ENCODE assay signal across 8 cellular contexts in the genomic region with DNA sequence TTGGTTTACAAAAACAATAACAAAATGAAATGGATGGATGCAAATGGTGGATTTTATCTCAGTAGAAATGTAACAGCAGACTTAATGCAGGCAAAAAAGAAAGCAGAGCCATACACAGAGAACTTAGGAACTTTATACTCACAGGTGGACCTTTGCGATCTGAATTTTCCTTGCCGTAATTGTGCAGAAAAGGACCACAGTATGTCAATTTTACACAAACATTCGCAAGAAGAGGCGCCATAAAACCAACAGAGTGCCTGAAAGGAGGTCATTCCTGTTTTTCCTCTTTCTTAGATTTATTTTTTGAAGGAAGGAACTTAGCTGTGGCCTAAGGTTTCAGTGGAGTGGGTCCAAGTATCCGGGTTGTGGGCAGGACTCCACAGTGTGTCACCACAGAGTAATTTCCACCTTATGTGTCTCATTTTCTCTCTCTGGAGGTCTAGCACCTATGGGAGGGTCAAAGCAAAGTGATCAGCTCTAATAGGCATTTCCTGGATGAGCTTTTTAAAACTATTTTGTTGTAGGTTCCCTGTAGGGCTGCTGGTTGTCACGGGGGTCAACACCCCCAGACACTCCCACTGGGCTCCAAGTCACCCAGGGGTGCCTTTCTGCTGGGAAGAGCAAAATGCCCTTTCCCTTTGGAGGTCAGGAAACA. TPM values are rescaled to one million over a fixed set of nuclear protein-coding genes. Genes with fewer than 3 reads are reported as not detected.
DNase-seq lines count a peak whose midpoint lies in the region; ATAC-seq and TF ChIP-seq lines count a peak whose summit lies in the region.

No MANE protein-coding gene starts in this region.

- H3K9me3 ChIP-seq in gastroesophageal sphincter: no peaks in the 10 kb centered on the region
- H3K9me3 ChIP-seq in smooth muscle cell (replicated peaks; ENCODE audit: low read depth): no peaks in the 10 kb centered on the region

- no peaks in the 10 kb centered on the region for H3K79me2 ChIP-seq in smooth muscle cell (ENCODE audit: low read depth)

- intact Hi-C loops in activated B cell treated with CpG ODN at 0.5 μM for 24 hours (cut with micrococcal nuclease): loop anchor here (5.0 kb wide), 1 partner anchor 104 kb away; no protein-coding TSS in a partner anchor

- no peak for TF ChIP-seq POLR2A in gastroesophageal sphincter (IDR thresholded peaks at IDR 0.05)

- H3K4me1 ChIP-seq in gastroesophageal sphincter (peaks cover 5 to 27% (median 5%) of the 10 kb centered on the region in 3 donors), smooth muscle cell (ENCODE audit: low read depth) (peaks cover 13% of the 10 kb centered on the region)

- H3K4me3 ChIP-seq in gastroesophageal sphincter: peak overlapping the region in 1 of 2 donors; percentile 25
- peak overlapping the region; percentile 28 for H3K4me3 ChIP-seq in smooth muscle cell
- H3K4me3 ChIP-seq in H7 (ENCODE audit: insufficient read depth, low read depth, low read length): no peak overlapping the region

- H3K9ac ChIP-seq in smooth muscle cell (ENCODE audit: low read depth): no peak overlapping the region

- POLR2A ChIA-PET in activated B cell treated with CpG ODN at 0.5 μM for 24 hours (lab: Charles Lee): interaction anchor here (1.2 to 1.3 kb wide), 2 partner anchors 25 to 874 kb away, joined by 3 to 7 read pairs; a partner anchor contains a TSS

- H4K20me1 ChIP-seq in smooth muscle cell (ENCODE audit: low read depth): no peaks in the 10 kb centered on the region

- WGBS in gastroesophageal sphincter (ENCODE audit: low coverage in 1 of 2), 2 donors: 33 to 71% methylated on average over 4 to 5 of the region's 6 CpGs
- WGBS in smooth muscle cell (ENCODE audit: low lambda C conversion rate): 58% methylated on average over 6 of the region's 6 CpGs

- no peak for ATAC-seq in activated CD8-positive, alpha-beta memory T cell treated with anti-CD3 and anti-CD28 coated beads, Interleukin-2, amount 10 ng/mL, durations not matched to agents 7 days and 5 days
- no peak for ATAC-seq in activated B cell treated with CpG ODN at 0.5 μM for 24 hours (ENCODE audit: low read depth)
- no peak for ATAC-seq in gastroesophageal sphincter
- no peak for ATAC-seq in HG02870 (IDR thresholded peaks at IDR 0.05; ENCODE audit: unreplicated experiment)
- ATAC-seq in GM18868 (IDR thresholded peaks at IDR 0.05; ENCODE audit: unreplicated experiment): no peak

- DNase-seq in activated CD8-positive, alpha-beta memory T cell treated with anti-CD3 and anti-CD28 coated beads, Interleukin-2, amount 10 ng/mL, durations not matched to agents 7 days and 5 days: peak; percentile 39
- DNase-seq in activated CD8-positive, alpha-beta memory T cell treated with anti-CD3 and anti-CD28 coated beads for 24 hours: no peak
- DNase-seq in activated B cell treated with CpG ODN at 0.5 μM for 24 hours (no peak), smooth muscle cell (lab: John Stamatoyannopoulos, UW; ENCODE audit: unreplicated experiment) (no peak), H7 (no peak)

- peak overlapping the region; percentile 79 for H3K4me2 ChIP-seq in smooth muscle cell

- no peaks in the 10 kb centered on the region for H3K9me3 Mint-ChIP-seq in activated CD8-positive, alpha-beta memory T cell treated with anti-CD3 and anti-CD28 coated beads, Interleukin-2, amount 10 ng/mL, durations not matched to agents 7 days and 5 days (ENCODE audit: low read depth)
- H3K9me3 Mint-ChIP-seq in activated B cell treated with CpG ODN at 0.5 μM for 24 hours: no peaks in the 10 kb centered on the region

- peaks cover 14% of the 10 kb centered on the region for H3K4me1 Mint-ChIP-seq in activated CD8-positive, alpha-beta memory T cell treated with anti-CD3 and anti-CD28 coated beads, Interleukin-2, amount 10 ng/mL, durations not matched to agents 7 days and 5 days
- peaks cover 16% of the 10 kb centered on the region for H3K4me1 Mint-ChIP-seq in activated B cell treated with CpG ODN at 0.5 μM for 24 hours

- H3K27ac Mint-ChIP-seq in activated CD8-positive, alpha-beta memory T cell treated with anti-CD3 and anti-CD28 coated beads, Interleukin-2, amount 10 ng/mL, durations not matched to agents 7 days and 5 days: peak overlapping the region; percentile 99
- peak overlapping the region; percentile 99 for H3K27ac Mint-ChIP-seq in activated B cell treated with CpG ODN at 0.5 μM for 24 hours

- H2AFZ ChIP-seq in smooth muscle cell (ENCODE audit: low read depth): peak overlapping the region; percentile 37

- H3K27me3 ChIP-seq in gastroesophageal sphincter: no peaks in the 10 kb centered on the region
- H3K27me3 ChIP-seq in smooth muscle cell (ENCODE audit: low read depth): no peaks in the 10 kb centered on the region
- no peaks in the 10 kb centered on the region for H3K27me3 ChIP-seq in H7 (ENCODE audit: control insufficient read depth, insufficient read depth, low read length)

- H3K27ac ChIP-seq in gastroesophageal sphincter (peak overlapping the region; percentile 81 to 98 (median 84)), smooth muscle cell (ENCODE audit: low read depth) (peak overlapping the region; percentile 47)

- TF ChIP-seq EP300 in gastroesophageal sphincter (IDR thresholded peaks at IDR 0.05): no peak

- TF ChIP-seq CTCF in activated B cell treated with CpG ODN at 0.5 μM for 24 hours (IDR thresholded peaks at IDR 0.05) (no peak), gastroesophageal sphincter (IDR thresholded peaks at IDR 0.05) (no peak), smooth muscle cell (IDR thresholded peaks at IDR 0.05; ENCODE audit: borderline replicate concordance, insufficient read depth, poor library complexity, severe bottlenecking) (no peak)

- peak overlapping the region; percentile 73 for H3K4me3 Mint-ChIP-seq in activated CD8-positive, alpha-beta memory T cell treated with anti-CD3 and anti-CD28 coated beads, Interleukin-2, amount 10 ng/mL, durations not matched to agents 7 days and 5 days
- H3K4me3 Mint-ChIP-seq in activated B cell treated with CpG ODN at 0.5 μM for 24 hours: peak overlapping the region; percentile 80

- H3K27me3 Mint-ChIP-seq in activated CD8-positive, alpha-beta memory T cell treated with anti-CD3 and anti-CD28 coated beads, Interleukin-2, amount 10 ng/mL, durations not matched to agents 7 days and 5 days: no peaks in the 10 kb centered on the region
- no peaks in the 10 kb centered on the region for H3K27me3 Mint-ChIP-seq in activated B cell treated with CpG ODN at 0.5 μM for 24 hours

- no peaks in the 10 kb centered on the region for H3F3A ChIP-seq in smooth muscle cell (ENCODE audit: low read depth)

- H3K36me3 ChIP-seq in gastroesophageal sphincter (no peaks in the 10 kb centered on the region), smooth muscle cell (ENCODE audit: low read depth) (no peaks in the 10 kb centered on the region), H7 (replicated peaks; ENCODE audit: control insufficient read depth, insufficient read depth, low read length) (no peaks in the 10 kb centered on the region)

- CTCF ChIA-PET in activated CD8-positive, alpha-beta memory T cell treated with anti-CD3 and anti-CD28 coated beads, Interleukin-2, amount 10 ng/mL, durations not matched to agents 7 days and 5 days (lab: Charles Lee): interaction anchor here (1.2 kb wide), 1 partner anchor 24 kb away, joined by 4 read pairs; a partner anchor contains a TSS
- CTCF ChIA-PET in activated B cell treated with CpG ODN at 0.5 μM for 24 hours (lab: Charles Lee): interaction anchor here (1.0 to 1.2 kb wide), 2 partner anchors 25 to 105 kb away, joined by 3 to 4 read pairs; a partner anchor contains a TSS

- no peaks in the 10 kb centered on the region for H3K36me3 Mint-ChIP-seq in activated CD8-positive, alpha-beta memory T cell treated with anti-CD3 and anti-CD28 coated beads, Interleukin-2, amount 10 ng/mL, durations not matched to agents 7 days and 5 days
- H3K36me3 Mint-ChIP-seq in activated B cell treated with CpG ODN at 0.5 μM for 24 hours (ENCODE audit: low read depth): no peaks in the 10 kb centered on the region

RNA-seq across cellular contexts. Expression of a gene that starts 24.7 kb away (rescaled TPM):
- total RNA-seq in activated CD8-positive, alpha-beta memory T cell treated with anti-CD3 and anti-CD28 coated beads, Interleukin-2, amount 10 ng/mL, durations not matched to agents 7 days and 5 days: 10 to 100 TPM; 27.1 to 31.1 TPM
- 33.1 and 34.2 TPM in 2 replicates for total RNA-seq in activated B cell treated with CpG ODN at 0.5 μM for 24 hours
- 10 to 100 TPM; 12.5 to 25.9 (median 15.8) TPM for total RNA-seq in gastroesophageal sphincter
- 14.1 and 20.3 TPM in 2 replicates for total RNA-seq in smooth muscle cell
- polyA plus RNA-seq in smooth muscle cell: 33.0 and 41.3 TPM in 2 replicates
- total RNA-seq in H7 (2014; rRNA removed; shearing (Covaris generic)): 11.2 and 16.8 TPM in 2 replicates
